Comparison of ENCODE assay signal across 11 cellular contexts in the genomic region with DNA sequence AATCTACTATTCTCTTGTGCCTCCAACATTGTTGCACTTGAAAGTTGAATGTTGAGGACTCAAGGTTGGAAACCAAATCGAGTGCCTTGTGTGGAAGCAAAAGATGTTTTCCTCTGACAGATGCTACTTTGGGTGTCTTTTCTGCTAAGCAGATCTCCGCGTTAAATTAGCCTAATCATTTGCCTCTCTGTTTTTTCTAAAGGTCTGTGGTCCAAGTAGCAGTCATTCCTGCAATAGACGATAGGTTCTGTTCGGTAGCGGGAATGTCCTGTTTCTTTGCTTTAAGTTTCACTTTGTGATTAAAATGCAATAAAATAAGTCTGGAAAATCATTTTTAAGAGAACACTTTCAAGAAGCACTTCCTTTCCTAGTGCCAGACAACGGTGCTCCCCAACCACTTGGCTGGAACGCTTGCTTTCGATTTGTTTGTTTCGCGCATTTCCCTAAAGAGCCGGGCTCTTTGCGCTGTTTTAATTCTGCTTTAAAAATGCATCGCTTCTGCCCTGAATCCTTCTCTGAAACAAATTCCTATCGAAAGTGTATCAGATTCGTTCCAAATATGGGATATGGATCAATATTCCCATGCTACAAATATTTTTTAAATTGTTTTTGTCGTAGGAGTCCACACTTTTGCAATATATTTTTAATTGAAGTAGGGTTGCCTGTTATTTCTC. TPM values are rescaled to one million over a fixed set of nuclear protein-coding genes. Genes with fewer than 3 reads are reported as not detected.
A peak's percentile ranks its signal among the peaks of the same experiment; 100 is the strongest.
DNase-seq lines count a peak whose midpoint lies in the region; TF ChIP-seq lines count a peak whose summit lies in the region.
"Had no signal": no experiment of that assay in that cellular context is flagged by ENCODE, and none has a peak within 500 bp of the region (broad histone marks: within the 10 kb centered on the region; RNA-seq: fewer than 3 reads in every experiment).

No MANE protein-coding gene starts in this region.

- in situ Hi-C loops in KBM-7 (cut with MboI; ENCODE audit: low pct_unique_long_range_greater_than_20kb, low sequenced_read_pairs), result no loop called here

- no peaks in the 10 kb centered on the region for H3K36me3 ChIP-seq in neural cell (ENCODE audit: insufficient read depth, low read length)
- H3K36me3 ChIP-seq: esophagus squamous epithelium had no signal

- peaks cover 0 to 4% (median 3%) of the 10 kb centered on the region in 5 experiments for H3K9me3 Mint-ChIP-seq in brain

- no peaks in the 10 kb centered on the region for H3K9me3 ChIP-seq in neural cell (ENCODE audit: low read length)

- H3K27ac ChIP-seq in neural cell (ENCODE audit: low read length), result no peak overlapping the region
- H3K27ac ChIP-seq: esophagus squamous epithelium had no signal

- H4K20me1 ChIP-seq in neural cell (ENCODE audit: insufficient read depth), result no peaks in the 10 kb centered on the region

- H3K27me3 Mint-ChIP-seq in brain, result peaks cover 82% of the 10 kb centered on the region

- H3K9ac ChIP-seq in neural cell (ENCODE audit: low read length), result no peak overlapping the region

- H3K4me3 ChIP-seq in neural cell (ENCODE audit: low read length), result no peak overlapping the region
- H3K4me3 ChIP-seq: esophagus squamous epithelium had no signal

- H3K27ac Mint-ChIP-seq in brain, result peak overlapping the region; percentile 58 to 98 (median 83)
- H3K27ac Mint-ChIP-seq: stimulated activated memory B cell treated with anti-CD40 and anti-IgM and Interleukin-4, amounts not matched to agents 10 μg/mL and 1 μg/mL and 100 μg/mL, for 72 hours had no signal

- H3K4me2 ChIP-seq in neural cell (ENCODE audit: low read length), result no peak overlapping the region

- peak; percentile 56 to 81 for DNase-seq in NCI-H2081 (lab: John Stamatoyannopoulos, UW)
- no peak for DNase-seq in NCI-H2081 treated with DMSO at 0.1 percent for 48 hours (lab: John Stamatoyannopoulos, UW)
- DNase-seq in KBM-7, result peak; percentile 82
- DNase-seq in GM19240 (ENCODE audit: insufficient read length, low spot score), result no peak
- no peak for DNase-seq in SHP77 treated with DMSO at 0.1 percent for 48 hours (lab: John Stamatoyannopoulos, UW)
- DNase-seq in activated T-cell treated with anti-CD3 and anti-CD28 coated beads, Interleukin-2, amount 50 U/mL, for 1 hour, result no peak
- DNase-seq: esophagus squamous epithelium, Karpas-422 had no signal

- no peaks in the 10 kb centered on the region for H3F3A ChIP-seq in neural cell (ENCODE audit: insufficient read depth, low read length, poor library complexity, severe bottlenecking)

- no peak for TF ChIP-seq RAD21 in neural cell (conservative IDR thresholded peaks at IDR 0.05)

- no peak for TF ChIP-seq CTCF in brain (conservative IDR thresholded peaks at IDR 0.05)
- TF ChIP-seq CTCF in neural cell (IDR thresholded peaks at IDR 0.05; ENCODE audit: poor library complexity, severe bottlenecking), result no peak

- TF ChIP-seq EP300 in neural cell (conservative IDR thresholded peaks at IDR 0.05; ENCODE audit: poor library complexity, severe bottlenecking), result no peak

- H3K79me2 ChIP-seq in neural cell (replicated peaks; ENCODE audit: insufficient read depth, low read length), result peaks cover 20% of the 10 kb centered on the region

- peaks cover 77% of the 10 kb centered on the region for H3K27me3 ChIP-seq in neural cell (ENCODE audit: insufficient read depth, low read depth, low read length)

- H3K4me1 Mint-ChIP-seq in brain, result peaks cover 43% of the 10 kb centered on the region
- H3K4me1 Mint-ChIP-seq: stimulated activated memory B cell treated with anti-CD40 and anti-IgM and Interleukin-4, amounts not matched to agents 10 μg/mL and 1 μg/mL and 100 μg/mL, for 72 hours had no signal

- H2AFZ ChIP-seq in neural cell (ENCODE audit: low read depth, low read length), result no peak overlapping the region

- H3K36me3 Mint-ChIP-seq in brain, result no peaks in the 10 kb centered on the region
- H3K36me3 Mint-ChIP-seq: stimulated activated memory B cell treated with anti-CD40 and anti-IgM and Interleukin-4, amounts not matched to agents 10 μg/mL and 1 μg/mL and 100 μg/mL, for 72 hours had no signal

- peak overlapping the region; percentile 73 to 85 (median 80) for H3K4me3 Mint-ChIP-seq in brain
- H3K4me3 Mint-ChIP-seq: stimulated activated memory B cell treated with anti-CD40 and anti-IgM and Interleukin-4, amounts not matched to agents 10 μg/mL and 1 μg/mL and 100 μg/mL, for 72 hours had no signal

- H3K9me2 ChIP-seq in neural cell (ENCODE audit: insufficient read depth, low read length), result no peaks in the 10 kb centered on the region

TF ChIP-seq in neural cell, 6 proteins besides CTCF, POLR2A, EP300 and RAD21:
- TF ChIP-seq MXI1 (conservative IDR thresholded peaks at IDR 0.05; ENCODE audit: poor library complexity, severe bottlenecking), result no peak
- peak; percentile 77 for TF ChIP-seq POLR2AphosphoS5 (IDR thresholded peaks at IDR 0.05)
- TF ChIP-seq EZH2 (IDR thresholded peaks at IDR 0.05; ENCODE audit: borderline replicate concordance, insufficient read depth, low read length, poor library complexity, severe bottlenecking), result no peak

RNA-seq across cellular contexts. Expression of a gene that starts 14.1 kb away (rescaled TPM):
- polyA plus RNA-seq in brain (ENCODE audit: insufficient read depth, low read depth, low replicate concordance) (300 TPM), neural cell (10.6 and 13.8 TPM in 2 replicates)
- polyA minus RNA-seq in neural cell, result 16.1 and 17.2 TPM in 2 replicates

RNA-seq across cellular contexts. Expression of a gene that starts 24.1 kb away (rescaled TPM):
- polyA plus RNA-seq in brain (ENCODE audit: insufficient read depth, low read depth, low replicate concordance) (49.1 TPM), neural cell (0.94 and 0.98 TPM in 2 replicates)
- 1.9 and 2.7 TPM in 2 replicates for polyA minus RNA-seq in neural cell

Comparison
In these comparisons a context has a peak if more than half of its experiments do, and no peak if none do; other contexts are left out.
1. DNase-seq: peak in NCI-H2081 (2 of 2) and KBM-7 (single experiment); none in NCI-H2081 treated with DMSO at 0.1 percent for 48 hours (single experiment), GM19240 (single experiment), SHP77 treated with DMSO at 0.1 percent for 48 hours (single experiment) and activated T-cell treated with anti-CD3 and anti-CD28 coated beads, Interleukin-2, amount 50 U/mL, for 1 hour (single experiment).
2. RNA of a gene that starts 14.1 kb away (polyA plus RNA-seq): 300 TPM in brain (single experiment); 10.6 to 13.8 TPM in neural cell; every median in the first group is over 10 times any median in the second.
3. RNA of a gene that starts 24.1 kb away (polyA plus RNA-seq): 49.1 TPM in brain (single experiment); 0.94 to 0.98 TPM in neural cell; every median in the first group is over 10 times any median in the second.